23 cellular contexts compared by ENCODE assay signal in the genomic region with DNA sequence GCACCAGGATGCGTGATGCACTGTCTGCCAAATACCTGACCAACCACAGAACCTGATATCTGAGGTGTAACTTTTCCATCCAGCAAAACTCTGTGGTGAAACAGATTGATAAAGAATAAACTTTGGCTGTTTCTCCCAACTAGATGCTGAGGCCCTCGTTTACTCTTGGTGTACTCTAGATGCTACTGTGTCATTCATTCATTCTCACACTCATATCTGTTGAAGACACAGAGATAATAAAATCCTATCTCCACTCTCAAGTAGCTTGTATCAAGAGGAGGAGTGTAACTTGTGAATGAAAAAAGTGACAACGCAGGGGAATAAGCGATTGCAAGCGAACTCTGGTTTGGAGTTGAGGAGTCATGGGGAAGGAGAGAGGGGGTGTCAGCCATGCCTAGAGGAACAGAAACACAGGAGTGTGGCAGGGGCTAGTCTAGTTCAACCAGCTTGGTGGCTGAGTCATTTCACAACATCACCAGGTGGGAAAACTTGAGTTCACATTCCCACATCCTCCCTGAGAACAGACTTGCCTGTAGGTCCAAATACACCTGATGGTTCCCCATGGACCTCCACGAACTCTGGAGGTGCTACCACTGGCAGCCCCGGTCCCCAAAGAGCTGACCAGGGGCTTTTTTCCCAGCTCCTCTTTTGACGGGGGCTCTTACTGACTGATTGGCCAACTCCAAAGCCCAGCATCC.
A peak's percentile ranks its signal among the peaks of the same experiment; 100 is the strongest.
DNase-seq lines count a peak whose midpoint lies in the region; ATAC-seq, FAIRE-seq and TF ChIP-seq lines count a peak whose summit lies in the region.
"Had no signal": no experiment of that assay in that cellular context is flagged by ENCODE, and none has a peak within 500 bp of the region (broad histone marks: within the 10 kb centered on the region; RNA-seq: fewer than 3 reads in every experiment).

No MANE protein-coding gene starts in this region.

- H3K36me3 ChIP-seq in keratinocyte (ENCODE audit: control insufficient read depth in 2 of 2, extremely low read depth in 1 of 2, insufficient read depth in 2 of 2, low read length in 2 of 2): no peaks in the 10 kb centered on the region
- H3K36me3 ChIP-seq in GM23338 (ENCODE audit: insufficient read depth): no peaks in the 10 kb centered on the region
- H3K36me3 ChIP-seq: BLaER1 treated with 17β-estradiol and CSF1 and Interleukin-3, amounts not matched to agents 10 nM and 100 nM had no signal

- no peaks in the 10 kb centered on the region for H3F3A ChIP-seq in GM23338 (replicated peaks; ENCODE audit: low read depth)

- ATAC-seq in GM18508 (IDR thresholded peaks at IDR 0.05; ENCODE audit: insufficient read depth, unreplicated experiment): peak; percentile 27
- peak; percentile 43 for ATAC-seq in GM21786 (IDR thresholded peaks at IDR 0.05; ENCODE audit: unreplicated experiment)
- ATAC-seq in GM23338: no peak

- no peak for TF ChIP-seq CTCF in keratinocyte (optimal IDR thresholded peaks at IDR 0.05 in 1 of 3, IDR thresholded peaks at IDR 0.05 in 1 of 3, conservative IDR thresholded peaks at IDR 0.05 in 1 of 3; ENCODE audit: extremely low read depth in 1 of 3, insufficient read depth in 2 of 3, low read length in 3 of 3)
- no peak for TF ChIP-seq CTCF in GM23338 (conservative IDR thresholded peaks at IDR 0.05; ENCODE audit: low read depth in 2 of 2)

- peak overlapping the region; percentile 57 for H3K4me2 ChIP-seq in keratinocyte (ENCODE audit: control insufficient read depth, extremely low read depth, insufficient read depth, low read depth, low read length)
- H3K4me2 ChIP-seq in GM23338: no peak overlapping the region
- H3K4me2 ChIP-seq: BLaER1 treated with 17β-estradiol and CSF1 and Interleukin-3, amounts not matched to agents 10 nM and 100 nM had no signal

- peaks cover 8% of the 10 kb centered on the region; the same call in 1 of the 2 replicates for H3K9me2 ChIP-seq in GM23338 (ENCODE audit: insufficient read depth)

- H4K20me1 ChIP-seq in keratinocyte (ENCODE audit: control insufficient read depth, extremely low read depth, insufficient read depth, low read length): no peaks in the 10 kb centered on the region
- no peaks in the 10 kb centered on the region for H4K20me1 ChIP-seq in GM23338 (replicated peaks; ENCODE audit: insufficient read depth)
- H4K20me1 ChIP-seq: BLaER1 treated with 17β-estradiol and CSF1 and Interleukin-3, amounts not matched to agents 10 nM and 100 nM had no signal

- H3K4me1 ChIP-seq in keratinocyte (ENCODE audit: control insufficient read depth, extremely low read depth, insufficient read depth, low read length): peaks cover 49% of the 10 kb centered on the region
- H3K4me1 ChIP-seq in GM23338 (ENCODE audit: insufficient read depth): no peaks in the 10 kb centered on the region
- H3K4me1 ChIP-seq: BLaER1 treated with 17β-estradiol and CSF1 and Interleukin-3, amounts not matched to agents 10 nM and 100 nM had no signal

- H3K4me3 ChIP-seq in keratinocyte (ENCODE audit: control insufficient read depth in 2 of 3, extremely low read depth in 1 of 3, insufficient read depth in 2 of 3, low read depth in 1 of 3, low read length in 3 of 3): no peak overlapping the region
- no peak overlapping the region for H3K4me3 ChIP-seq in GM23338
- H3K4me3 ChIP-seq: BLaER1 treated with 17β-estradiol and CSF1 and Interleukin-3, amounts not matched to agents 10 nM and 100 nM had no signal

- H3K27ac ChIP-seq in keratinocyte (ENCODE audit: control insufficient read depth, insufficient read depth, low read length) (peak overlapping the region; percentile 74), GM23338 (ENCODE audit: low read depth) (no peak overlapping the region)
- H3K27ac ChIP-seq: BLaER1 treated with 17β-estradiol and CSF1 and Interleukin-3, amounts not matched to agents 10 nM and 100 nM; VCaP had no signal

- no peaks in the 10 kb centered on the region for H3K9me1 ChIP-seq in keratinocyte (ENCODE audit: control insufficient read depth, extremely low read depth, insufficient read depth, low read length)

- no peaks in the 10 kb centered on the region for H3K79me2 ChIP-seq in keratinocyte (ENCODE audit: control insufficient read depth, insufficient read depth, low read length)
- no peaks in the 10 kb centered on the region for H3K79me2 ChIP-seq in GM23338 (replicated peaks; ENCODE audit: insufficient read depth)

- DNase-seq in HK-2 (ENCODE audit: unreplicated experiment) (peak; percentile 1), keratinocyte (ENCODE audit: low read depth, low spot score) (no peak), DMS 273 treated with DMSO at 0.1 percent for 48 hours (lab: John Stamatoyannopoulos, UW) (no peak), GM23338 (ENCODE audit: low spot score) (no peak), NCI-H2081 treated with DMSO at 0.1 percent for 48 hours (lab: John Stamatoyannopoulos, UW) (no peak), SHP77 treated with DMSO at 0.1 percent for 48 hours (lab: John Stamatoyannopoulos, UW) (no peak)
- DNase-seq: activated gamma-delta T cell; dermis blood vessel endothelial cell; foreskin fibroblast; left cardiac atrium; NCI-H1092 treated with DMSO at 0.1 percent for 48 hours; NCI-H2029 treated with DMSO at 0.1 percent for 48 hours; NCI-H510A treated with DMSO at 0.1 percent for 48 hours; Right ventricle myocardium superior; stimulated activated CD8-positive, alpha-beta memory T cell treated with anti-CD3 and anti-CD28 coated beads, Interleukin-4, amount 100 ng/mL, for 48 hours; substantia nigra had no signal

- H3K9me3 Mint-ChIP-seq in GM23338: no peaks in the 10 kb centered on the region
- H3K9me3 Mint-ChIP-seq: T-helper 1 cell treated with Interleukin-12 subunit alpha and Interleukin-12 subunit beta and Interleukin-4 antibody, amounts not matched to agents 30 μg/mL and 1 μg/mL, for 36 hours had no signal

- H3K27me3 Mint-ChIP-seq in GM23338 (ENCODE audit: insufficient read depth, low read depth, poor library complexity): no peaks in the 10 kb centered on the region

- dilution Hi-C loops in keratinocyte (cut with MboI; ENCODE audit: extremely low pct_ligation_motif_present, low sequenced_read_pairs): no loop called here

- peak; percentile 82 for FAIRE-seq in keratinocyte (lab: Jason Lieb, UNC)
- FAIRE-seq: H1 had no signal

- H3K27me3 ChIP-seq in keratinocyte (ENCODE audit: control insufficient read depth, extremely low read depth, insufficient read depth, low read length) (no peaks in the 10 kb centered on the region), GM23338 (ENCODE audit: insufficient read depth) (no peaks in the 10 kb centered on the region)
- H3K27me3 ChIP-seq: BLaER1 treated with 17β-estradiol and CSF1 and Interleukin-3, amounts not matched to agents 10 nM and 100 nM had no signal

- H3K36me3 Mint-ChIP-seq in GM23338 (ENCODE audit: low read depth): no peaks in the 10 kb centered on the region

- no peak overlapping the region for H3K4me3 Mint-ChIP-seq in GM23338
- H3K4me3 Mint-ChIP-seq: neural crest cell; T-helper 1 cell treated with Interleukin-12 subunit alpha and Interleukin-12 subunit beta and Interleukin-4 antibody, amounts not matched to agents 30 μg/mL and 1 μg/mL, for 36 hours had no signal

- H3K27ac Mint-ChIP-seq in GM23338: no peak overlapping the region
- H3K27ac Mint-ChIP-seq: T-helper 1 cell treated with Interleukin-12 subunit alpha and Interleukin-12 subunit beta and Interleukin-4 antibody, amounts not matched to agents 30 μg/mL and 1 μg/mL, for 36 hours had no signal

- no peak overlapping the region for H3K9ac ChIP-seq in keratinocyte (ENCODE audit: control insufficient read depth, extremely low read depth, insufficient read depth, low read length)
- H3K9ac ChIP-seq: BLaER1 treated with 17β-estradiol and CSF1 and Interleukin-3, amounts not matched to agents 10 nM and 100 nM had no signal

- no peaks in the 10 kb centered on the region for H3K9me3 ChIP-seq in keratinocyte (ENCODE audit: control insufficient read depth, low read depth, low read length)

- no peaks in the 10 kb centered on the region for H3K4me1 Mint-ChIP-seq in GM23338
- H3K4me1 Mint-ChIP-seq: neural crest cell had no signal

- no peak overlapping the region for H2AFZ ChIP-seq in keratinocyte (ENCODE audit: control insufficient read depth, low read length)
- no peak overlapping the region for H2AFZ ChIP-seq in GM23338

TF ChIP-seq in GM23338, 12 proteins besides CTCF, POLR2A, EP300 and RAD21 (continues in another document):
- TF ChIP-seq EZH2 (IDR thresholded peaks at IDR 0.05; ENCODE audit: low read depth, unreplicated experiment): no peak
- TF ChIP-seq NANOG (IDR thresholded peaks at IDR 0.05; ENCODE audit: borderline replicate concordance): no peak
- TF ChIP-seq, protein P1, sequence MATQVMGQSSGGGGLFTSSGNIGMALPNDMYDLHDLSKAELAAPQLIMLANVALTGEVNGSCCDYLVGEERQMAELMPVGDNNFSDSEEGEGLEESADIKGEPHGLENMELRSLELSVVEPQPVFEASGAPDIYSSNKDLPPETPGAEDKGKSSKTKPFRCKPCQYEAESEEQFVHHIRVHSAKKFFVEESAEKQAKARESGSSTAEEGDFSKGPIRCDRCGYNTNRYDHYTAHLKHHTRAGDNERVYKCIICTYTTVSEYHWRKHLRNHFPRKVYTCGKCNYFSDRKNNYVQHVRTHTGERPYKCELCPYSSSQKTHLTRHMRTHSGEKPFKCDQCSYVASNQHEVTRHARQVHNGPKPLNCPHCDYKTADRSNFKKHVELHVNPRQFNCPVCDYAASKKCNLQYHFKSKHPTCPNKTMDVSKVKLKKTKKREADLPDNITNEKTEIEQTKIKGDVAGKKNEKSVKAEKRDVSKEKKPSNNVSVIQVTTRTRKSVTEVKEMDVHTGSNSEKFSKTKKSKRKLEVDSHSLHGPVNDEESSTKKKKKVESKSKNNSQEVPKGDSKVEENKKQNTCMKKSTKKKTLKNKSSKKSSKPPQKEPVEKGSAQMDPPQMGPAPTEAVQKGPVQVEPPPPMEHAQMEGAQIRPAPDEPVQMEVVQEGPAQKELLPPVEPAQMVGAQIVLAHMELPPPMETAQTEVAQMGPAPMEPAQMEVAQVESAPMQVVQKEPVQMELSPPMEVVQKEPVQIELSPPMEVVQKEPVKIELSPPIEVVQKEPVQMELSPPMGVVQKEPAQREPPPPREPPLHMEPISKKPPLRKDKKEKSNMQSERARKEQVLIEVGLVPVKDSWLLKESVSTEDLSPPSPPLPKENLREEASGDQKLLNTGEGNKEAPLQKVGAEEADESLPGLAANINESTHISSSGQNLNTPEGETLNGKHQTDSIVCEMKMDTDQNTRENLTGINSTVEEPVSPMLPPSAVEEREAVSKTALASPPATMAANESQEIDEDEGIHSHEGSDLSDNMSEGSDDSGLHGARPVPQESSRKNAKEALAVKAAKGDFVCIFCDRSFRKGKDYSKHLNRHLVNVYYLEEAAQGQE (IDR thresholded peaks at IDR 0.05; ENCODE audit: unreplicated experiment): no peak
